ENCODE assay signal across 26 cellular contexts in genomic region chr16:86737083-86737482, GRCh38.
DNase-seq lines count a peak whose midpoint lies in the region; ATAC-seq, FAIRE-seq and TF ChIP-seq lines count a peak whose summit lies in the region.
"Had no signal": no experiment of that assay in that cellular context is flagged by ENCODE, and none has a peak within 500 bp of the region (broad histone marks: within the 10 kb centered on the region; RNA-seq: fewer than 3 reads in every experiment).

No MANE protein-coding gene starts in this region.

- H3K4me1 ChIP-seq in H9 (ENCODE audit: insufficient read depth, low read length) (peaks cover 9% of the 10 kb centered on the region; the same call in 1 of the 2 replicates), neural progenitor cell (peaks cover 35% of the 10 kb centered on the region), smooth muscle cell (ENCODE audit: low read depth) (peaks cover 33% of the 10 kb centered on the region)
- H3K4me1 ChIP-seq: BE2C had no signal

- H2BK12ac ChIP-seq in H9 (ENCODE audit: insufficient read length, low read depth, low read length): no peak overlapping the region

- CTCF ChIA-PET in activated CD8-positive, alpha-beta memory T cell treated with anti-CD3 and anti-CD28 coated beads, Interleukin-2, amount 10 ng/mL, durations not matched to agents 7 days and 5 days (lab: Charles Lee): no interaction called here

- H4K91ac ChIP-seq in H9 (ENCODE audit: insufficient read length, low read depth, low read length): peak overlapping the region; percentile 31

- no peak overlapping the region for H2BK120ac ChIP-seq in H9 (ENCODE audit: low read depth, low read length, poor library complexity, severe bottlenecking)

- H3T11ph ChIP-seq in H9 (ENCODE audit: low read length): no peak overlapping the region

- H3K4me3 Mint-ChIP-seq in H9 (no peak overlapping the region), neural progenitor cell (peak overlapping the region; percentile 46)
- H3K4me3 Mint-ChIP-seq in activated CD8-positive, alpha-beta memory T cell treated with anti-CD3 and anti-CD28 coated beads, Interleukin-2, amount 10 ng/mL, durations not matched to agents 7 days and 5 days: no peak overlapping the region
- no peak overlapping the region for H3K4me3 Mint-ChIP-seq in activated T-helper 17 cell treated with anti-CD3 and anti-CD28 coated beads, Interleukin-2, amount 50 U/mL, for 72 hours
- H3K4me3 Mint-ChIP-seq: CD14-positive monocyte; CD4-positive, alpha-beta T cell; CD8-positive, alpha-beta memory T cell had no signal

- WGBS in H9 (ENCODE audit: extremely low coverage, insufficient read length, low lambda C conversion rate): no CpG with 5 or more reads among the region's 7 CpGs
- 51% methylated on average over 7 of the region's 7 CpGs for WGBS in smooth muscle cell (ENCODE audit: low lambda C conversion rate)

- no peak overlapping the region for H3K56ac ChIP-seq in H9 (ENCODE audit: insufficient read length, low read depth, low read length)

- H3K27me3 Mint-ChIP-seq in H9 (ENCODE audit: low read depth) (peaks cover 37% of the 10 kb centered on the region), neural progenitor cell (ENCODE audit: insufficient read depth, low read depth) (peaks cover 24% of the 10 kb centered on the region)
- peaks cover 63% of the 10 kb centered on the region for H3K27me3 Mint-ChIP-seq in activated CD8-positive, alpha-beta memory T cell treated with anti-CD3 and anti-CD28 coated beads, Interleukin-2, amount 10 ng/mL, durations not matched to agents 7 days and 5 days
- peaks cover 43% of the 10 kb centered on the region for H3K27me3 Mint-ChIP-seq in activated T-helper 17 cell treated with anti-CD3 and anti-CD28 coated beads, Interleukin-2, amount 50 U/mL, for 72 hours

- no peak overlapping the region for H3K18ac ChIP-seq in H9 (ENCODE audit: insufficient read length, low read depth, low read length)

- H2AFZ ChIP-seq in H9 (ENCODE audit: low read length) (no peak overlapping the region), neural progenitor cell (replicated peaks) (no peak overlapping the region), smooth muscle cell (ENCODE audit: low read depth) (peak overlapping the region; percentile 15)

- H3K4ac ChIP-seq in H9 (ENCODE audit: low read depth, low read length): no peak overlapping the region

- H3K4me2 ChIP-seq in H9 (ENCODE audit: insufficient read depth, insufficient read length, low read length) (no peak overlapping the region), neural progenitor cell (no peak overlapping the region), smooth muscle cell (no peak overlapping the region)
- H3K4me2 ChIP-seq: BLaER1 treated with 17β-estradiol and CSF1 and Interleukin-3, amounts not matched to agents 10 nM and 100 nM had no signal

- H3K9me3 Mint-ChIP-seq in H9: peaks cover 11 to 17% of the 10 kb centered on the region in 2 experiments
- peaks cover 7% of the 10 kb centered on the region for H3K9me3 Mint-ChIP-seq in neural progenitor cell
- no peaks in the 10 kb centered on the region for H3K9me3 Mint-ChIP-seq in activated CD8-positive, alpha-beta memory T cell treated with anti-CD3 and anti-CD28 coated beads, Interleukin-2, amount 10 ng/mL, durations not matched to agents 7 days and 5 days (ENCODE audit: low read depth)
- H3K9me3 Mint-ChIP-seq in activated T-helper 17 cell treated with anti-CD3 and anti-CD28 coated beads, Interleukin-2, amount 50 U/mL, for 72 hours: no peaks in the 10 kb centered on the region
- H3K9me3 Mint-ChIP-seq: CD4-positive, alpha-beta T cell; CD8-positive, alpha-beta memory T cell had no signal

- H3K36me3 Mint-ChIP-seq in H9 (ENCODE audit: insufficient read depth in 1 of 3, low read depth in 3 of 3) (peaks cover 9 to 20% (median 13%) of the 10 kb centered on the region in 3 experiments), neural progenitor cell (peaks cover 2% of the 10 kb centered on the region)
- H3K36me3 Mint-ChIP-seq in activated CD8-positive, alpha-beta memory T cell treated with anti-CD3 and anti-CD28 coated beads, Interleukin-2, amount 10 ng/mL, durations not matched to agents 7 days and 5 days: no peaks in the 10 kb centered on the region
- no peaks in the 10 kb centered on the region for H3K36me3 Mint-ChIP-seq in activated T-helper 17 cell treated with anti-CD3 and anti-CD28 coated beads, Interleukin-2, amount 50 U/mL, for 72 hours (ENCODE audit: low read depth)

- H3K27ac Mint-ChIP-seq in H9 (no peak overlapping the region), neural progenitor cell (no peak overlapping the region)
- no peak overlapping the region for H3K27ac Mint-ChIP-seq in activated CD8-positive, alpha-beta memory T cell treated with anti-CD3 and anti-CD28 coated beads, Interleukin-2, amount 10 ng/mL, durations not matched to agents 7 days and 5 days
- no peak overlapping the region for H3K27ac Mint-ChIP-seq in activated T-helper 17 cell treated with anti-CD3 and anti-CD28 coated beads, Interleukin-2, amount 50 U/mL, for 72 hours
- H3K27ac Mint-ChIP-seq: CD4-positive, alpha-beta T cell; CD8-positive, alpha-beta memory T cell had no signal

- TF ChIP-seq CTCF in H9 (conservative IDR thresholded peaks at IDR 0.05): no peak
- no peak for TF ChIP-seq CTCF in bronchial epithelial cell (IDR thresholded peaks at IDR 0.05; ENCODE audit: insufficient read depth, low read length, severe bottlenecking)
- TF ChIP-seq CTCF in neural progenitor cell (IDR thresholded peaks at IDR 0.05): no peak
- TF ChIP-seq CTCF in smooth muscle cell (IDR thresholded peaks at IDR 0.05; ENCODE audit: borderline replicate concordance, insufficient read depth, poor library complexity, severe bottlenecking): no peak

- H2BK5ac ChIP-seq in H9 (ENCODE audit: insufficient read length, low read length): no peak overlapping the region

- peak; percentile 23 for FAIRE-seq in bronchial epithelial cell (lab: Jason Lieb, UNC)
- FAIRE-seq: A204.1, D721Med, GM12891, GM18507, H54 had no signal

- H4K20me1 ChIP-seq in H9 (ENCODE audit: control insufficient read depth, insufficient read depth, insufficient read length) (no peaks in the 10 kb centered on the region), neural progenitor cell (ENCODE audit: low read depth) (no peaks in the 10 kb centered on the region), smooth muscle cell (ENCODE audit: low read depth) (no peaks in the 10 kb centered on the region)
- H4K20me1 ChIP-seq: BLaER1 treated with 17β-estradiol and CSF1 and Interleukin-3, amounts not matched to agents 10 nM and 100 nM had no signal

- H3K36me3 ChIP-seq in bronchial epithelial cell (ENCODE audit: control insufficient read depth, insufficient read depth, low read length) (no peaks in the 10 kb centered on the region), neural progenitor cell (no peaks in the 10 kb centered on the region), smooth muscle cell (ENCODE audit: low read depth) (no peaks in the 10 kb centered on the region)
- H3K36me3 ChIP-seq: BE2C; BLaER1 treated with 17β-estradiol and CSF1 and Interleukin-3, amounts not matched to agents 10 nM and 100 nM had no signal

- ATAC-seq in activated CD8-positive, alpha-beta memory T cell treated with anti-CD3 and anti-CD28 coated beads, Interleukin-2, amount 10 ng/mL, durations not matched to agents 7 days and 5 days: no peak
- ATAC-seq in activated T-helper 17 cell treated with anti-CD3 and anti-CD28 coated beads, Interleukin-2, amount 50 U/mL, for 72 hours (replicated peaks): no peak

- H2AK5ac ChIP-seq in H9 (ENCODE audit: insufficient read length, low read length): no peak overlapping the region

- no peak overlapping the region for H4K5ac ChIP-seq in H9 (ENCODE audit: insufficient read length, low read depth, low read length)

- H3K79me2 ChIP-seq in H9 (ENCODE audit: insufficient read depth, low read length) (no peaks in the 10 kb centered on the region), neural progenitor cell (ENCODE audit: low read depth) (no peaks in the 10 kb centered on the region), smooth muscle cell (ENCODE audit: low read depth) (no peaks in the 10 kb centered on the region)

- no peak for DNase-seq in H9
- no peak for DNase-seq in bronchial epithelial cell (ENCODE audit: low read depth)
- DNase-seq in neural progenitor cell (ENCODE audit: low spot score): no peak
- DNase-seq in smooth muscle cell (lab: John Stamatoyannopoulos, UW; ENCODE audit: unreplicated experiment): no peak
- no peak for DNase-seq in NCI-H128 (lab: John Stamatoyannopoulos, UW; ENCODE audit: unreplicated experiment)
- no peak for DNase-seq in activated CD8-positive, alpha-beta memory T cell treated with anti-CD3 and anti-CD28 coated beads, Interleukin-2, amount 10 ng/mL, durations not matched to agents 7 days and 5 days
- no peak for DNase-seq in GDM1 (lab: John Stamatoyannopoulos, UW)
- DNase-seq: AML-193; BE2C; CD4-positive, alpha-beta T cell; CD8-positive, alpha-beta memory T cell; DMS 273 treated with DMSO at 0.1 percent for 48 hours; DMS79; EL; GF-D8; GOT3; HCEC 1CT had no signal

- H3F3A ChIP-seq in neural progenitor cell (ENCODE audit: low read depth) (peaks cover 7% of the 10 kb centered on the region), smooth muscle cell (ENCODE audit: low read depth) (peaks cover 10% of the 10 kb centered on the region)

- H3K23ac ChIP-seq in H9 (ENCODE audit: insufficient read length, low read depth, low read length): no peak overlapping the region

- H3K27ac ChIP-seq in H9 (ENCODE audit: insufficient read length, low read depth, low read length): no peak overlapping the region
- H3K27ac ChIP-seq in neural progenitor cell: no peak overlapping the region
- no peak overlapping the region for H3K27ac ChIP-seq in smooth muscle cell (ENCODE audit: low read depth)
- H3K27ac ChIP-seq: 22Rv1; BLaER1 treated with 17β-estradiol and CSF1 and Interleukin-3, amounts not matched to agents 10 nM and 100 nM had no signal

- H3K4me3 ChIP-seq in bronchial epithelial cell (ENCODE audit: low read depth, low read length): no peak overlapping the region
- no peak overlapping the region for H3K4me3 ChIP-seq in neural progenitor cell
- no peak overlapping the region for H3K4me3 ChIP-seq in smooth muscle cell
- H3K4me3 ChIP-seq: BLaER1 treated with 17β-estradiol and CSF1 and Interleukin-3, amounts not matched to agents 10 nM and 100 nM had no signal

- H3K4me1 Mint-ChIP-seq in H9: peaks cover 54 to 55% of the 10 kb centered on the region in 2 experiments
- H3K4me1 Mint-ChIP-seq in neural progenitor cell: peaks cover 62% of the 10 kb centered on the region
- peaks cover 7% of the 10 kb centered on the region for H3K4me1 Mint-ChIP-seq in activated CD8-positive, alpha-beta memory T cell treated with anti-CD3 and anti-CD28 coated beads, Interleukin-2, amount 10 ng/mL, durations not matched to agents 7 days and 5 days
- no peaks in the 10 kb centered on the region for H3K4me1 Mint-ChIP-seq in activated T-helper 17 cell treated with anti-CD3 and anti-CD28 coated beads, Interleukin-2, amount 50 U/mL, for 72 hours

- H3K14ac ChIP-seq in H9 (ENCODE audit: insufficient read depth, low read length): no peak overlapping the region

- no peak overlapping the region for H2BK20ac ChIP-seq in H9 (ENCODE audit: low read depth, low read length, poor library complexity, severe bottlenecking)

- H3K79me1 ChIP-seq in H9 (ENCODE audit: insufficient read depth, low read depth, low read length, poor library complexity, severe bottlenecking): no peaks in the 10 kb centered on the region

- peak overlapping the region; percentile 38; the same call in 1 of the 2 replicates for H2BK15ac ChIP-seq in H9 (ENCODE audit: low read depth, low read length)

- H3K27me3 ChIP-seq in H9 (ENCODE audit: insufficient read depth, low read length) (no peaks in the 10 kb centered on the region), bronchial epithelial cell (ENCODE audit: control insufficient read depth, insufficient read depth, low read length) (peaks cover 4% of the 10 kb centered on the region), neural progenitor cell (peaks cover 24% of the 10 kb centered on the region), smooth muscle cell (ENCODE audit: low read depth) (no peaks in the 10 kb centered on the region)
- H3K27me3 ChIP-seq: BLaER1 treated with 17β-estradiol and CSF1 and Interleukin-3, amounts not matched to agents 10 nM and 100 nM had no signal

- no peaks in the 10 kb centered on the region for H3K23me2 ChIP-seq in H9 (ENCODE audit: insufficient read length, low read depth, low read length, poor library complexity, severe bottlenecking)

- H4K8ac ChIP-seq in H9 (replicated peaks; ENCODE audit: insufficient read length, low read depth, low read length): no peak overlapping the region

- H3K9ac ChIP-seq in H9 (ENCODE audit: extremely low read depth, insufficient read length, low read length): no peak overlapping the region
- H3K9ac ChIP-seq in neural progenitor cell: no peak overlapping the region
- H3K9ac ChIP-seq in smooth muscle cell (ENCODE audit: low read depth): no peak overlapping the region
- H3K9ac ChIP-seq: BLaER1 treated with 17β-estradiol and CSF1 and Interleukin-3, amounts not matched to agents 10 nM and 100 nM had no signal

- H3K9me3 ChIP-seq in H9 (ENCODE audit: control insufficient read depth, low read depth, low read length) (no peaks in the 10 kb centered on the region), neural progenitor cell (ENCODE audit: low read depth) (no peaks in the 10 kb centered on the region), smooth muscle cell (replicated peaks; ENCODE audit: low read depth) (no peaks in the 10 kb centered on the region)
- H3K9me3 ChIP-seq: BE2C; BLaER1 treated with 17β-estradiol and CSF1 and Interleukin-3, amounts not matched to agents 10 nM and 100 nM had no signal
